ENCODE assay signal across 1 cellular context in the genomic region with DNA sequence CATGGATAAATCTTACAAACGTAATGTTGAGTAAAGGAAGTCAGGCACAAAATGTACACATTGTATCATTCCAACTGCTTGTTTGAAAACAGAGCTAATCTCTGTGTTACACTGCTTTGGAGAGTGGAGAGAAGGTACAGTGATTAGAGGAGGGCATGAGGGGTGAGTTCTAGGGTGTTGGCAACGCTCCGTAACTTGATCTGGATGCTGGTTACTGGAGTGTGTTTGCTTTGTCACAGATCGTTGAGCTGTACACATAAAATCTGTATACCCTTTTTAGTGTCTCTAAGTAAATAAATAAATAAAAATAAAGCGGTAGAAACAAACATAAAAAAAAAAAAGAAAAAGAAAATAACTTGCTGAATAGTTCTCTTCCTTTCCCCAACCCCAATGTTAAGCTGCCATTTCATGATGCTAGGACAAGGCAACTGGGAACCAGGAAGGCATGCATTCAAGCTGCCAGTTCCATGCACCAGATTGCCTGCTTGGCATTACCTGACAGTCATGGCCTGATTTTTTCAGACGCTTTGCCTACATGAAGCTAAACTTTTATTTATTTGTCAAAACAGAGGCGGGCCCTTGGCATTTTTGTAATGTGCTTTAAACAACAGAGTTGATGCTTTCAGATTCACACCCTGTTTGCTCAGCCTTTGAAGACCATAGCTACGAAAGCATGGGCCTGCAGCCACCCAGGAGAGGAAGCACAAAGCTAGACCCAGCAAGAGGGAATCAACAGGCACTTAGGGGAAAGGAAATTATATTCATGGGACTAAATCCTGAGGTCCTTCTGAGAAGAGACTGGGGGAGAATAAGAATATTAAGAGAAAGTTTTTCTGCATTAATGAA.
TF ChIP-seq lines count a peak whose summit lies in the region.

No MANE protein-coding gene starts in this region.

TF ChIP-seq in GM12878, 131 proteins besides CTCF, POLR2A, EP300 and RAD21:
- TF ChIP-seq, protein P1, sequence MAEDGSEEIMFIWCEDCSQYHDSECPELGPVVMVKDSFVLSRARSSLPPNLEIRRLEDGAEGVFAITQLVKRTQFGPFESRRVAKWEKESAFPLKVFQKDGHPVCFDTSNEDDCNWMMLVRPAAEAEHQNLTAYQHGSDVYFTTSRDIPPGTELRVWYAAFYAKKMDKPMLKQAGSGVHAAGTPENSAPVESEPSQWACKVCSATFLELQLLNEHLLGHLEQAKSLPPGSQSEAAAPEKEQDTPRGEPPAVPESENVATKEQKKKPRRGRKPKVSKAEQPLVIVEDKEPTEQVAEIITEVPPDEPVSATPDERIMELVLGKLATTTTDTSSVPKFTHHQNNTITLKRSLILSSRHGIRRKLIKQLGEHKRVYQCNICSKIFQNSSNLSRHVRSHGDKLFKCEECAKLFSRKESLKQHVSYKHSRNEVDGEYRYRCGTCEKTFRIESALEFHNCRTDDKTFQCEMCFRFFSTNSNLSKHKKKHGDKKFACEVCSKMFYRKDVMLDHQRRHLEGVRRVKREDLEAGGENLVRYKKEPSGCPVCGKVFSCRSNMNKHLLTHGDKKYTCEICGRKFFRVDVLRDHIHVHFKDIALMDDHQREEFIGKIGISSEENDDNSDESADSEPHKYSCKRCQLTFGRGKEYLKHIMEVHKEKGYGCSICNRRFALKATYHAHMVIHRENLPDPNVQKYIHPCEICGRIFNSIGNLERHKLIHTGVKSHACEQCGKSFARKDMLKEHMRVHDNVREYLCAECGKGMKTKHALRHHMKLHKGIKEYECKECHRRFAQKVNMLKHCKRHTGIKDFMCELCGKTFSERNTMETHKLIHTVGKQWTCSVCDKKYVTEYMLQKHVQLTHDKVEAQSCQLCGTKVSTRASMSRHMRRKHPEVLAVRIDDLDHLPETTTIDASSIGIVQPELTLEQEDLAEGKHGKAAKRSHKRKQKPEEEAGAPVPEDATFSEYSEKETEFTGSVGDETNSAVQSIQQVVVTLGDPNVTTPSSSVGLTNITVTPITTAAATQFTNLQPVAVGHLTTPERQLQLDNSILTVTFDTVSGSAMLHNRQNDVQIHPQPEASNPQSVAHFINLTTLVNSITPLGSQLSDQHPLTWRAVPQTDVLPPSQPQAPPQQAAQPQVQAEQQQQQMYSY (CRISPR knock-in tag; IDR thresholded peaks at IDR 0.05), result no peak
- no peak for TF ChIP-seq HDGF (IDR thresholded peaks at IDR 0.05)
- TF ChIP-seq CBX3 (IDR thresholded peaks at IDR 0.05; ENCODE audit: borderline replicate concordance, low read depth), result no peak
- TF ChIP-seq MXI1 (IDR thresholded peaks at IDR 0.05; ENCODE audit: low read depth, low read length), result no peak
- no peak for TF ChIP-seq RBBP5 (conservative IDR thresholded peaks at IDR 0.05)
- no peak for TF ChIP-seq SIN3A (IDR thresholded peaks at IDR 0.05; ENCODE audit: low read depth, low read length)
